ENCODE assay signal across 9 cellular contexts in genomic region chr3:101852315-101852714, GRCh38. TPM values are rescaled to one million over a fixed set of nuclear protein-coding genes. Genes with fewer than 3 reads are reported as not detected.
A peak's percentile ranks its signal among the peaks of the same experiment; 100 is the strongest.
DNase-seq lines count a peak whose midpoint lies in the region; ATAC-seq and TF ChIP-seq lines count a peak whose summit lies in the region.
"Had no signal": no experiment of that assay in that cellular context is flagged by ENCODE, and none has a peak within 500 bp of the region (broad histone marks: within the 10 kb centered on the region; RNA-seq: fewer than 3 reads in every experiment).

No MANE protein-coding gene starts in this region.

- peaks cover 96% of the 10 kb centered on the region for H3K36me3 Mint-ChIP-seq in Calu3 (ENCODE audit: insufficient read depth, unreplicated experiment)

- H3K27ac ChIP-seq in SU-DHL-6 (ENCODE audit: low read depth, low read length) (peak overlapping the region; percentile 68; the same call in 1 of the 2 replicates), esophagus squamous epithelium (peak overlapping the region; percentile 95 to 100 (median 100)), gastrocnemius medialis (peak overlapping the region in 3 of 4 donors; percentile 36 to 96 (median 83))

- TF ChIP-seq POLR2A in esophagus squamous epithelium (IDR thresholded peaks at IDR 0.05) = no peak
- TF ChIP-seq POLR2A in gastrocnemius medialis (IDR thresholded peaks at IDR 0.05) = no peak

- BruUV-seq in Calu3 (replicated peaks; lab: Mats Ljungman, UMichigan) = no TSS peak

- H3K4me1 ChIP-seq in esophagus squamous epithelium (peaks cover 13 to 78% (median 26%) of the 10 kb centered on the region in 3 donors), gastrocnemius medialis (peaks cover 6% of the 10 kb centered on the region in 2 donors)

- H3K9me3 ChIP-seq in SU-DHL-6 (ENCODE audit: insufficient read depth, low read length) = no peaks in the 10 kb centered on the region
- H3K9me3 ChIP-seq in esophagus squamous epithelium = no peaks in the 10 kb centered on the region
- H3K9me3 ChIP-seq in gastrocnemius medialis = no peaks in the 10 kb centered on the region

- H3K9me3 Mint-ChIP-seq in Calu3 (ENCODE audit: low read depth, unreplicated experiment) = no peaks in the 10 kb centered on the region

- peak overlapping the region; percentile 92 for H3K27ac Mint-ChIP-seq in Calu3 (ENCODE audit: unreplicated experiment)

- intact Hi-C loops in Calu3 (cut with micrococcal nuclease; ENCODE audit: unreplicated experiment) (no loop called here), esophagus squamous epithelium (cut with DNase I) (no loop called here), gastrocnemius medialis (cut with DNase I; ENCODE audit: low total_unique reads) (no loop called here)

- no peak for DNase-seq in Calu3
- DNase-seq in esophagus squamous epithelium (lab: John Stamatoyannopoulos, UW) = no peak
- no peak for DNase-seq in gastrocnemius medialis
- DNase-seq in putamen (ENCODE audit: low spot score) = no peak
- DNase-seq in COLO829 (ENCODE audit: low spot score) = no peak
- no peak for DNase-seq in NCI-H2171 (lab: John Stamatoyannopoulos, UW)
- DNase-seq in ACHN = no peak
- DNase-seq: RPMI8226 had no signal

- peak overlapping the region; percentile 94 for H3K4me2 ChIP-seq in SU-DHL-6 (ENCODE audit: low read depth, low read length, poor library complexity, severe bottlenecking)

- H3K9ac ChIP-seq in SU-DHL-6 (ENCODE audit: low read length) = no peak overlapping the region

- H2AFZ ChIP-seq in SU-DHL-6 (ENCODE audit: low read depth, low read length, severe bottlenecking) = no peak overlapping the region

- in situ Hi-C loops in gastrocnemius medialis (cut with MboI; ENCODE audit: low sequenced_read_pairs in 4 of 4) = no loop called here
- in situ Hi-C loops in ACHN (cut with HindIII; ENCODE audit: low pct_ligation_motif_present, low pct_unique_long_range_greater_than_20kb, low sequenced_read_pairs) = loop anchor here (25.0 kb wide), 1 partner anchor 235 kb away; no protein-coding TSS in a partner anchor

- peaks cover 10% of the 10 kb centered on the region for H4K20me1 ChIP-seq in SU-DHL-6 (ENCODE audit: low read depth, low read length)

- TF ChIP-seq CTCF in Calu3 (IDR thresholded peaks at IDR 0.05; ENCODE audit: unreplicated experiment) = no peak
- TF ChIP-seq CTCF in SU-DHL-6 (IDR thresholded peaks at IDR 0.05; ENCODE audit: insufficient read depth, low read length, poor library complexity, severe bottlenecking) = no peak
- no peak for TF ChIP-seq CTCF in esophagus squamous epithelium (IDR thresholded peaks at IDR 0.05)
- TF ChIP-seq CTCF in gastrocnemius medialis (IDR thresholded peaks at IDR 0.05 in 4 of 5, conservative IDR thresholded peaks at IDR 0.05 in 1 of 5) = no peak

- H3F3A ChIP-seq in SU-DHL-6 (ENCODE audit: insufficient read depth) = peaks cover 40% of the 10 kb centered on the region

- H3K27me3 ChIP-seq in SU-DHL-6 (ENCODE audit: low read length) = no peaks in the 10 kb centered on the region
- no peaks in the 10 kb centered on the region for H3K27me3 ChIP-seq in esophagus squamous epithelium
- no peaks in the 10 kb centered on the region for H3K27me3 ChIP-seq in gastrocnemius medialis

- H3K36me3 ChIP-seq in SU-DHL-6 (ENCODE audit: low read length) = peaks cover 67% of the 10 kb centered on the region
- peaks cover 22 to 57% (median 40%) of the 10 kb centered on the region in 3 donors for H3K36me3 ChIP-seq in esophagus squamous epithelium
- peaks cover 9 to 57% of the 10 kb centered on the region in 2 donors for H3K36me3 ChIP-seq in gastrocnemius medialis

- H3K27me3 Mint-ChIP-seq in Calu3 (ENCODE audit: unreplicated experiment) = no peaks in the 10 kb centered on the region

- CTCF ChIA-PET in Calu3 (lab: Charles Lee) = no interaction called here

- H3K79me2 ChIP-seq in SU-DHL-6 (ENCODE audit: insufficient read depth, low read length) = peaks cover 60% of the 10 kb centered on the region

- ATAC-seq in gastrocnemius medialis = no peak

- no peaks in the 10 kb centered on the region for H3K9me2 ChIP-seq in SU-DHL-6 (replicated peaks; ENCODE audit: insufficient read depth, low read length)

- 72 to 79% methylated on average over 2 of the region's 2 CpGs for WGBS in esophagus squamous epithelium, 2 donors

- H3K4me3 ChIP-seq in SU-DHL-6 (ENCODE audit: insufficient read depth, low read length, poor library complexity, severe bottlenecking) (no peak overlapping the region), esophagus squamous epithelium (peak overlapping the region in 3 of 4 donors; percentile 84 to 98 (median 97)), gastrocnemius medialis (peak overlapping the region in 1 of 4 donors; percentile 87)

- H3K4me1 Mint-ChIP-seq in Calu3 (ENCODE audit: low read depth, unreplicated experiment) = peaks cover 48% of the 10 kb centered on the region

- H3K4me3 Mint-ChIP-seq in Calu3 (ENCODE audit: low read depth, unreplicated experiment) = peak overlapping the region; percentile 75

RNA-seq across cellular contexts. Expression of gene NFKBIZ, which starts 3.0 kb away (rescaled TPM):
- total RNA-seq in Calu3 (2022) (217 and 227 TPM in 2 replicates), esophagus squamous epithelium (100 to 1,000 TPM in 1 of 4 donors, 10 to 100 TPM in 3; 19.2 to 108 (median 35.4) TPM), gastrocnemius medialis (10 to 100 TPM in 3 of 4 donors, 1 to 10 TPM in 1; 9.2 to 25.9 (median 20.6) TPM)
